In the genomic region with DNA sequence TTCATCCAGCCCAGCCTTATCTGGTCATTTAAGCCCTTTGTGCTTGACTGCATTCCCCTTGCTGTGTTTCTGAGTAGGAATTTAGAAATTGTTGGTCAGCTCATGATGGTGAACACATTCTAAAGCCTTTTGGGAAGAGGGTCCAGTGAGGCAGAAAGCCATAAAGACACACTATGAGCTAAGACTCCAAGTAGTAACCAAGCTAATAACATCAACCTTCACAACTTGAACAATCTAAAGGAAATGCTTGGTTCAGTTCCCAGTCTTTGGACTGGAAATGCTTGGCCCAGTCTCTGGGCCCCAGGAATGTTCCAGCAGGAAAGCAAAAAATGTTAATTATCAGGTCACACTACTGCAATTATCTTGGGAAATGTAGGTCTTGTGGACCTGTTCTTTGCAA, we compare ENCODE assay signal across 13 cellular contexts. TPM values are rescaled to one million over a fixed set of nuclear protein-coding genes. Genes with fewer than 3 reads are reported as not detected.
DNase-seq lines count a peak whose midpoint lies in the region; ATAC-seq, FAIRE-seq and TF ChIP-seq lines count a peak whose summit lies in the region.
"Had no signal": no experiment of that assay in that cellular context is flagged by ENCODE, and none has a peak within 500 bp of the region (broad histone marks: within the 10 kb centered on the region; RNA-seq: fewer than 3 reads in every experiment).

No MANE protein-coding gene starts in this region.

- H3K27me3 ChIP-seq in breast epithelium (no peaks in the 10 kb centered on the region), right atrium auricular region (no peaks in the 10 kb centered on the region), PC-3 (ENCODE audit: low read length) (no peaks in the 10 kb centered on the region)
- H3K27me3 ChIP-seq: MG63 had no signal

- intact Hi-C loops in breast epithelium (cut with DNase I; ENCODE audit: low total_unique reads) (no loop called here), sciatic nerve (cut with DNase I) (no loop called here), PC-3 (cut with micrococcal nuclease) (no loop called here)

- H3K79me2 ChIP-seq in PC-3 (ENCODE audit: low read length) = peaks cover 40% of the 10 kb centered on the region

- H3K4me3 ChIP-seq in breast epithelium (peak overlapping the region in 1 of 3 donors; percentile 41), right atrium auricular region (no peak overlapping the region), PC-3 (ENCODE audit: low read length) (no peak overlapping the region)
- H3K4me3 ChIP-seq: MG63 had no signal

- CTCF ChIA-PET in PC-3 (lab: Charles Lee) = no interaction called here

- no peak for TF ChIP-seq CTCF in breast epithelium (IDR thresholded peaks at IDR 0.05)
- TF ChIP-seq CTCF in right atrium auricular region (IDR thresholded peaks at IDR 0.05) = no peak
- no peak for TF ChIP-seq CTCF in PC-3 (conservative IDR thresholded peaks at IDR 0.05; ENCODE audit: low read depth, low read length)
- TF ChIP-seq CTCF in GM10266 (IDR thresholded peaks at IDR 0.05; ENCODE audit: control insufficient read depth, insufficient read depth, low read depth, missing control alignments) = no peak

- no peak overlapping the region for H3K9ac ChIP-seq in PC-3 (ENCODE audit: low read length)

- BruUV-seq in PC-3 (replicated peaks; lab: Mats Ljungman, UMichigan) = no TSS peak

- no peak overlapping the region for H2AFZ ChIP-seq in PC-3 (ENCODE audit: low read length)

- H3K27ac ChIP-seq in breast epithelium (peak overlapping the region; percentile 56 to 75), right atrium auricular region (peak overlapping the region; percentile 18 to 44), PC-3 (ENCODE audit: low read length) (no peak overlapping the region)
- H3K27ac ChIP-seq: C4-2B had no signal

- ATAC-seq in sciatic nerve (peak; percentile 33), PC-3 (no peak), HG03025 (IDR thresholded peaks at IDR 0.05; ENCODE audit: low FRiP score, unreplicated experiment) (no peak), HG02870 (IDR thresholded peaks at IDR 0.05; ENCODE audit: unreplicated experiment) (no peak)

- no peaks in the 10 kb centered on the region for H3K9me2 ChIP-seq in PC-3 (replicated peaks; ENCODE audit: low read length)

- DNase-seq in H54 (ENCODE audit: insufficient read length, low spot score) = no peak
- no peak for DNase-seq in breast epithelium (ENCODE audit: low spot score in 2 of 2)
- no peak for DNase-seq in right atrium auricular region (ENCODE audit: low spot score)
- DNase-seq in sciatic nerve (ENCODE audit: low spot score) = no peak
- DNase-seq in PC-3 = no peak
- DNase-seq in GM10266 (ENCODE audit: extremely low spot score) = no peak
- DNase-seq: activated CD4-positive, alpha-beta T cell treated with anti-CD3 and anti-CD28 coated beads, Interleukin-2, amount 50 U/mL, for 1 hour; HCEC 1CT; MG63 had no signal

- H3K4me1 ChIP-seq in breast epithelium (no peaks in the 10 kb centered on the region), right atrium auricular region (peaks cover 0 to 35% of the 10 kb centered on the region in 2 donors), PC-3 (ENCODE audit: insufficient read depth, low read length) (peaks cover 13% of the 10 kb centered on the region; the same call in 1 of the 2 replicates)

- H4K20me1 ChIP-seq in PC-3 (ENCODE audit: low read length) = peaks cover 4% of the 10 kb centered on the region; the same call in 1 of the 2 replicates

- TF ChIP-seq POLR2A in H54 (IDR thresholded peaks at IDR 0.05; ENCODE audit: low read depth, low read length) (no peak), breast epithelium (IDR thresholded peaks at IDR 0.05) (no peak)

- H3K9me3 ChIP-seq in breast epithelium = no peaks in the 10 kb centered on the region
- no peaks in the 10 kb centered on the region for H3K9me3 ChIP-seq in right atrium auricular region
- H3K9me3 ChIP-seq in PC-3 (ENCODE audit: low read length) = no peaks in the 10 kb centered on the region
- H3K9me3 ChIP-seq: MG63 had no signal

- peak; percentile 64 for FAIRE-seq in H54 (lab: Jason Lieb, UNC)
- FAIRE-seq: GM18507 had no signal

- no peaks in the 10 kb centered on the region for H3K36me3 ChIP-seq in breast epithelium
- no peaks in the 10 kb centered on the region for H3K36me3 ChIP-seq in right atrium auricular region
- H3K36me3 ChIP-seq in PC-3 (ENCODE audit: low read depth, low read length) = peaks cover 3% of the 10 kb centered on the region; the same call in 1 of the 2 replicates

- no peaks in the 10 kb centered on the region for H3F3A ChIP-seq in PC-3 (ENCODE audit: low read length, unreplicated experiment)

- no peak overlapping the region for H3K4me2 ChIP-seq in PC-3 (ENCODE audit: low read length)

- POLR2A ChIA-PET in PC-3 (lab: Charles Lee; ENCODE audit: unreplicated experiment) = no interaction called here

RNA-seq across cellular contexts. Expression of a gene that starts 7.7 kb away (rescaled TPM):
- total RNA-seq in breast epithelium (100 to 1,000 TPM in 2 of 3 donors, 10 to 100 TPM in 1; 81.8 to 149 (median 148) TPM), right atrium auricular region (10 to 100 TPM; 42.7 to 43.1 TPM), sciatic nerve (182 TPM), PC-3 (2014; rRNA removed) (31.4 and 48.8 TPM in 2 replicates)
